Comparison of ENCODE assay signal across 8 cellular contexts in the genomic region with DNA sequence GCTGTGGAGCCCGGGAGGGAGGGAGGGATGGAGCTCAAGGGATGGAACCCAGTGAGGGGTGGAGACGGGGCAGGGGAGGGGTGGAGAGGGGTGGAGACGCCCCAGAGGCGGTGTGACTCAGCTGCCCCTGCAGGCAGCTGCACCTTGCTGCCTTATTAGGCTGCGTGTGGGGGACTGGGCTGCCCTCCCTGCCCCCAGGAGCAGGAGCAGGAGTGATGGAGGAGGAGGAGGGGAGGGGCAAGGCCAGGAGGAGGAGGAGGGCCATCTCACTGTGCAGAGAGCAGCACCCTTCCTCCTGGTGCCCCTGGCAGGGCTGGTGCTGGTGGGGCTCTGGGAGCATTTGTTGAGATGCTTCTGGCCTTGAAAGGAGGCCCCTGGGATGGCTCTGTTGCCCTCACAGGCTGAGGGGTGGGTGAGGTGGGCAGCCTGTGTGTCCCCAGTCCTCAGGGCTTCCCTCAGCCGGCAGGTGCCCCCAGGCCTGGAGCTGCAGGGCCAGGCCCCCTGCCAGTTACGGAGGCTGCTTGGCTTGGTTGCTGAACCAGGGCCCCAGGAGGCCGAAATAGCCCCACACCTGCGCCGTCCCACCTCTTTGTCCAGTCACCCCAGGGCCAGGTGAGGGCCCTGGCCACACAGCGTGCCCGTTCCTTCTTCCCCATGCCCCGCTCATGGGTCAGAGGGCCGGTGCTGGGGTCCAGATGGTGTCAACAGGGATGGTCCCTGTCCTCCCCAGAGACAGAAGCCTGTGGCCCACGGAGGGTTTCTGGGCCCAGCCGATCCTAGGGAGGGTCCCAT. TPM values are rescaled to one million over a fixed set of nuclear protein-coding genes. Genes with fewer than 3 reads are reported as not detected.
DNase-seq lines count a peak whose midpoint lies in the region; ATAC-seq and TF ChIP-seq lines count a peak whose summit lies in the region.

No MANE protein-coding gene starts in this region.

- 57% methylated on average over 13 of the region's 16 CpGs for WGBS in esophagus muscularis mucosa

- TF ChIP-seq POLR2A in esophagus muscularis mucosa (IDR thresholded peaks at IDR 0.05; ENCODE audit: low read depth): no peak

- peak overlapping the region in 1 of 4 donors; percentile 18 for H3K4me3 ChIP-seq in esophagus muscularis mucosa

- no peaks in the 10 kb centered on the region for H3K27me3 ChIP-seq in esophagus muscularis mucosa

- no peaks in the 10 kb centered on the region for H3K9me3 ChIP-seq in esophagus muscularis mucosa

- DNase-seq in Caki2 (ENCODE audit: low read depth) (peak; percentile 77), NCI-H226 (peak; percentile 90), esophagus muscularis mucosa (ENCODE audit: extremely low spot score) (no peak), omental fat pad (ENCODE audit: low spot score) (no peak), GM10266 (ENCODE audit: extremely low spot score) (no peak)
- DNase-seq in stimulated activated naive CD4-positive, alpha-beta T cell treated with Interleukin-2 at 50 U/mL for 16 hours (lab: John Stamatoyannopoulos, UW): no peak
- DNase-seq in stimulated activated naive CD8-positive, alpha-beta T cell treated with anti-CD3 and anti-CD28 coated beads, Interleukin-15, amount 100 ng/mL, for 72 hours: no peak

- intact Hi-C loops in esophagus muscularis mucosa (cut with DNase I): no loop called here

- no peaks in the 10 kb centered on the region for H3K27me3 Mint-ChIP-seq in stimulated activated naive CD8-positive, alpha-beta T cell treated with anti-CD3 and anti-CD28 coated beads, Interleukin-15, amount 100 ng/mL, for 72 hours

- in situ Hi-C loops in Caki2 (cut with HindIII; ENCODE audit: low pct_unique_long_range_greater_than_20kb, low sequenced_read_pairs): no loop called here

- TF ChIP-seq CTCF in esophagus muscularis mucosa (IDR thresholded peaks at IDR 0.05): no peak
- no peak for TF ChIP-seq CTCF in omental fat pad (IDR thresholded peaks at IDR 0.05)
- no peak for TF ChIP-seq CTCF in GM10266 (IDR thresholded peaks at IDR 0.05; ENCODE audit: control insufficient read depth, insufficient read depth, low read depth, missing control alignments)

- peaks cover 19 to 75% (median 56%) of the 10 kb centered on the region in 4 donors for H3K36me3 ChIP-seq in esophagus muscularis mucosa

- no peak for TF ChIP-seq EP300 in esophagus muscularis mucosa (IDR thresholded peaks at IDR 0.05)

- ATAC-seq in omental fat pad (ENCODE audit: low FRiP score) (peak; percentile 55), GM18502 (IDR thresholded peaks at IDR 0.05; ENCODE audit: poor library complexity, unreplicated experiment) (no peak)
- ATAC-seq in stimulated activated naive CD8-positive, alpha-beta T cell treated with anti-CD3 and anti-CD28 coated beads, Interleukin-15, amount 100 ng/mL, for 72 hours: no peak

- peak overlapping the region; percentile 98 to 100 (median 100) for H3K27ac ChIP-seq in esophagus muscularis mucosa (replicated peaks in 1 of 4)

- peaks cover 43% of the 10 kb centered on the region for H3K4me1 Mint-ChIP-seq in stimulated activated naive CD8-positive, alpha-beta T cell treated with anti-CD3 and anti-CD28 coated beads, Interleukin-15, amount 100 ng/mL, for 72 hours

- H3K27ac Mint-ChIP-seq in stimulated activated naive CD8-positive, alpha-beta T cell treated with anti-CD3 and anti-CD28 coated beads, Interleukin-15, amount 100 ng/mL, for 72 hours: no peak overlapping the region

- H3K4me1 ChIP-seq in esophagus muscularis mucosa: peaks cover 61 to 97% (median 88%) of the 10 kb centered on the region in 4 donors

- H3K9me3 Mint-ChIP-seq in stimulated activated naive CD8-positive, alpha-beta T cell treated with anti-CD3 and anti-CD28 coated beads, Interleukin-15, amount 100 ng/mL, for 72 hours: no peaks in the 10 kb centered on the region

- no peak overlapping the region for H3K4me3 Mint-ChIP-seq in stimulated activated naive CD8-positive, alpha-beta T cell treated with anti-CD3 and anti-CD28 coated beads, Interleukin-15, amount 100 ng/mL, for 72 hours

RNA-seq across cellular contexts. Expression of a gene that starts 9.5 kb away (rescaled TPM):
- 70.5 and 107 TPM in 2 replicates for total RNA-seq in Caki2 (2014; rRNA removed; shearing (Covaris generic); ENCODE audit: low replicate concordance)
- total RNA-seq in esophagus muscularis mucosa (10 to 100 TPM; 46.9 to 76.9 (median 70.6) TPM), omental fat pad (10 to 100 TPM; 29.9 to 59.7 (median 33.5) TPM)

RNA-seq across cellular contexts. Expression of a gene that starts 14.0 kb away (rescaled TPM):
- 88.8 and 134 TPM in 2 replicates for total RNA-seq in Caki2 (2014; rRNA removed; shearing (Covaris generic); ENCODE audit: low replicate concordance)
- total RNA-seq in esophagus muscularis mucosa (100 to 1,000 TPM; 498 to 652 (median 582) TPM), omental fat pad (100 to 1,000 TPM; 540 to 765 (median 577) TPM)

RNA-seq across cellular contexts. Expression of a gene that starts 53.2 kb away (rescaled TPM):
- not detected in 2 replicates for total RNA-seq in Caki2 (2014; rRNA removed; shearing (Covaris generic); ENCODE audit: low replicate concordance)
- total RNA-seq in esophagus muscularis mucosa (not detected), omental fat pad (under 1 TPM in 1 of 4 donors, not detected in 3; 0.63 TPM)

RNA-seq across cellular contexts. Expression of a gene that starts 53.7 kb away (rescaled TPM):
- 3.9 TPM in 1 of 2 replicates, not detected in the other for total RNA-seq in Caki2 (2014; rRNA removed; shearing (Covaris generic); ENCODE audit: low replicate concordance)
- total RNA-seq in esophagus muscularis mucosa: 1 to 10 TPM; 2.1 to 5.9 (median 4.3) TPM
- 1 to 10 TPM; 4.5 to 5.9 (median 5.2) TPM for total RNA-seq in omental fat pad

Comparison
In these comparisons a context has a peak if more than half of its experiments do, and no peak if none do; other contexts are left out.
1. DNase-seq: peak in Caki2 (single experiment) and NCI-H226 (single experiment); none in esophagus muscularis mucosa (single experiment), omental fat pad (single experiment), stimulated activated naive CD4-positive, alpha-beta T cell treated with Interleukin-2 at 50 U/mL for 16 hours (single experiment), stimulated activated naive CD8-positive, alpha-beta T cell treated with anti-CD3 and anti-CD28 coated beads, Interleukin-15, amount 100 ng/mL, for 72 hours (0 of 2) and GM10266 (single experiment).